In genomic region chr2:73095910-73096309, GRCh38 we compare ENCODE assay signal across 35 cellular contexts.
"Had no signal": no experiment of that assay in that cellular context is flagged by ENCODE, and none has a peak within 500 bp of the region (broad histone marks: within the 10 kb centered on the region; RNA-seq: fewer than 3 reads in every experiment).

No MANE protein-coding gene starts in this region.

- H3K4me3 Mint-ChIP-seq: activated B cell treated with CpG ODN at 0.5 μM for 24 hours; activated CD4-positive, alpha-beta memory T cell treated with anti-CD3 and anti-CD28 coated beads for 36 hours; activated CD8-positive, alpha-beta memory T cell treated with anti-CD3 and anti-CD28 coated beads, Interleukin-2, amount 10 ng/mL, durations not matched to agents 7 days and 5 days; activated CD8-positive, alpha-beta T cell treated with anti-CD3 and anti-CD28 coated beads, Interleukin-2, amount 10 ng/mL, durations not matched to agents 7 days and 5 days; activated naive CD4-positive, alpha-beta T cell treated with anti-CD3 and anti-CD28 coated beads, Interleukin-2, amount 10 ng/mL, durations not matched to agents 7 days and 5 days; activated naive CD8-positive, alpha-beta T cell treated with anti-CD3 and anti-CD28 coated beads, Interleukin-2, amount 10 ng/mL, durations not matched to agents 7 days and 5 days; activated T-helper 1 cell treated with anti-CD3 and anti-CD28 coated beads, Interleukin-12 subunit alpha, Interleukin-12 subunit beta, Interleukin-2, Interleukin-4 antibody, amounts not matched to agents 30 ng/mL and 10 ng/mL and 1 ng/mL, durations not matched to agents 14 hours and 24 hours and 36 hours; brain; T-helper 2 cell treated with Interferon-gamma antibody and Interleukin-4, amounts not matched to agents 5 μg/mL and 100 μg/mL, for 36 hours had no signal

- DNase-seq: activated B cell treated with CpG ODN at 0.5 μM for 24 hours; activated CD4-positive, alpha-beta memory T cell treated with anti-CD3 and anti-CD28 coated beads for 36 hours; activated CD4-positive, alpha-beta T cell treated with anti-CD3 and anti-CD28 coated beads for 48 hours; activated CD4-positive, alpha-beta T cell treated with anti-CD3 and anti-CD28 coated beads, Interleukin-2, amount 50 U/mL, for 1 hour; activated CD8-positive, alpha-beta memory T cell treated with anti-CD3 and anti-CD28 coated beads, Interleukin-2, amount 10 ng/mL, durations not matched to agents 7 days and 5 days; activated CD8-positive, alpha-beta memory T cell treated with anti-CD3 and anti-CD28 coated beads, Interleukin-2, amount 50 U/mL, for 4 hours; activated CD8-positive, alpha-beta T cell treated with anti-CD3 and anti-CD28 coated beads, Interleukin-2, amount 10 ng/mL, durations not matched to agents 7 days and 5 days; activated gamma-delta T cell; activated naive CD4-positive, alpha-beta T cell; activated naive CD4-positive, alpha-beta T cell treated with anti-CD3 and anti-CD28 coated beads, Interleukin-2, amount 10 ng/mL, durations not matched to agents 7 days and 5 days; activated naive CD8-positive, alpha-beta T cell treated with anti-CD3 and anti-CD28 coated beads, Interleukin-2, amount 10 ng/mL, durations not matched to agents 7 days and 5 days; activated T-cell treated with anti-CD3 and anti-CD28 coated beads, Interleukin-2, amount 50 U/mL, for 1 hour; activated T-cell treated with anti-CD3 and anti-CD28 coated beads, Interleukin-2, amount 50 U/mL, for 48 hours; central memory CD4-positive, alpha-beta T cell; cerebellar nuclear complex; colonic mucosa; effector CD8-positive, alpha-beta T cell; esophagus squamous epithelium; foreskin melanocyte; T-helper 1 cell; T-helper 17 cell; T1000; WERI-Rb-1 had no signal

- H3K4me1 Mint-ChIP-seq: activated B cell treated with CpG ODN at 0.5 μM for 24 hours; activated CD8-positive, alpha-beta memory T cell treated with anti-CD3 and anti-CD28 coated beads, Interleukin-2, amount 10 ng/mL, durations not matched to agents 7 days and 5 days; activated naive CD4-positive, alpha-beta T cell treated with anti-CD3 and anti-CD28 coated beads, Interleukin-2, amount 10 ng/mL, durations not matched to agents 7 days and 5 days; activated naive CD8-positive, alpha-beta T cell treated with anti-CD3 and anti-CD28 coated beads, Interleukin-2, amount 10 ng/mL, durations not matched to agents 7 days and 5 days had no signal

- H3K27ac ChIP-seq: ascending aorta, breast epithelium, cardiac muscle cell, colonic mucosa, epithelial cell of prostate, esophagus squamous epithelium, gastroesophageal sphincter, WERI-Rb-1 had no signal

- H3K36me3 ChIP-seq: ascending aorta, breast epithelium, cardiac muscle cell, colonic mucosa, esophagus squamous epithelium, gastroesophageal sphincter, WERI-Rb-1 had no signal

- H3K27ac Mint-ChIP-seq: activated B cell treated with CpG ODN at 0.5 μM for 24 hours; activated CD4-positive, alpha-beta memory T cell treated with anti-CD3 and anti-CD28 coated beads for 36 hours; activated CD8-positive, alpha-beta memory T cell treated with anti-CD3 and anti-CD28 coated beads, Interleukin-2, amount 10 ng/mL, durations not matched to agents 7 days and 5 days; activated CD8-positive, alpha-beta T cell treated with anti-CD3 and anti-CD28 coated beads, Interleukin-2, amount 10 ng/mL, durations not matched to agents 7 days and 5 days; activated naive CD4-positive, alpha-beta T cell treated with anti-CD3 and anti-CD28 coated beads, Interleukin-2, amount 10 ng/mL, durations not matched to agents 7 days and 5 days; activated naive CD4-positive, alpha-beta T cell treated with anti-CD3 and anti-CD28 coated beads, Interleukin-2, amount 50 U/mL, for 72 hours; activated naive CD8-positive, alpha-beta T cell treated with anti-CD3 and anti-CD28 coated beads, Interleukin-2, amount 10 ng/mL, durations not matched to agents 7 days and 5 days; activated T-helper 1 cell treated with anti-CD3 and anti-CD28 coated beads, Interleukin-12 subunit alpha, Interleukin-12 subunit beta, Interleukin-2, Interleukin-4 antibody, amounts not matched to agents 30 ng/mL and 10 ng/mL and 1 ng/mL, durations not matched to agents 14 hours and 24 hours and 36 hours; brain; T-helper 17 cell; T-helper 2 cell treated with Interferon-gamma antibody and Interleukin-4, amounts not matched to agents 5 μg/mL and 100 μg/mL, for 36 hours had no signal

- H3K36me3 Mint-ChIP-seq: activated CD4-positive, alpha-beta memory T cell treated with anti-CD3 and anti-CD28 coated beads for 36 hours; activated CD8-positive, alpha-beta memory T cell treated with anti-CD3 and anti-CD28 coated beads, Interleukin-2, amount 10 ng/mL, durations not matched to agents 7 days and 5 days; activated naive CD4-positive, alpha-beta T cell treated with anti-CD3 and anti-CD28 coated beads, Interleukin-2, amount 10 ng/mL, durations not matched to agents 7 days and 5 days; activated naive CD4-positive, alpha-beta T cell treated with anti-CD3 and anti-CD28 coated beads, Interleukin-2, amount 50 U/mL, for 72 hours; activated naive CD8-positive, alpha-beta T cell treated with anti-CD3 and anti-CD28 coated beads, Interleukin-2, amount 10 ng/mL, durations not matched to agents 7 days and 5 days; brain had no signal

- ATAC-seq: activated CD4-positive, CD25-positive, alpha-beta regulatory T cell treated with anti-CD3 and anti-CD28 coated beads, Interleukin-2, amount 50 U/mL, for 24 hours; activated CD8-positive, alpha-beta memory T cell treated with anti-CD3 and anti-CD28 coated beads, Interleukin-2, amount 10 ng/mL, durations not matched to agents 7 days and 5 days; activated CD8-positive, alpha-beta T cell treated with anti-CD3 and anti-CD28 coated beads, Interleukin-2, amount 10 ng/mL, durations not matched to agents 7 days and 5 days; activated naive CD4-positive, alpha-beta T cell treated with anti-CD3 and anti-CD28 coated beads, Interleukin-2, amount 50 U/mL, for 72 hours; gastroesophageal sphincter; T-helper 17 cell had no signal

- H3K4me3 ChIP-seq: ascending aorta, breast epithelium, cardiac muscle cell, colonic mucosa, esophagus squamous epithelium, gastroesophageal sphincter had no signal

- H3K9me3 Mint-ChIP-seq: activated B cell treated with CpG ODN at 0.5 μM for 24 hours; activated CD4-positive, alpha-beta memory T cell treated with anti-CD3 and anti-CD28 coated beads for 36 hours; activated naive CD4-positive, alpha-beta T cell treated with anti-CD3 and anti-CD28 coated beads, Interleukin-2, amount 10 ng/mL, durations not matched to agents 7 days and 5 days; activated naive CD4-positive, alpha-beta T cell treated with anti-CD3 and anti-CD28 coated beads, Interleukin-2, amount 50 U/mL, for 72 hours; activated naive CD8-positive, alpha-beta T cell treated with anti-CD3 and anti-CD28 coated beads, Interleukin-2, amount 10 ng/mL, durations not matched to agents 7 days and 5 days; activated T-helper 1 cell treated with anti-CD3 and anti-CD28 coated beads, Interleukin-12 subunit alpha, Interleukin-12 subunit beta, Interleukin-2, Interleukin-4 antibody, amounts not matched to agents 30 ng/mL and 10 ng/mL and 1 ng/mL, durations not matched to agents 14 hours and 24 hours and 36 hours; brain; T-helper 2 cell treated with Interferon-gamma antibody and Interleukin-4, amounts not matched to agents 5 μg/mL and 100 μg/mL, for 36 hours had no signal

- FAIRE-seq: endometrium, endothelial cell of umbilical vein had no signal

- H3K9me3 ChIP-seq: ascending aorta, breast epithelium, colonic mucosa, esophagus squamous epithelium, gastroesophageal sphincter had no signal

- H3K4me1 ChIP-seq: breast epithelium, colonic mucosa had no signal

- H3K27me3 ChIP-seq: ascending aorta, breast epithelium, colonic mucosa, esophagus squamous epithelium, gastroesophageal sphincter had no signal

- H3K27me3 Mint-ChIP-seq: activated B cell treated with CpG ODN at 0.5 μM for 24 hours; activated CD4-positive, alpha-beta memory T cell treated with anti-CD3 and anti-CD28 coated beads for 36 hours; activated CD8-positive, alpha-beta memory T cell treated with anti-CD3 and anti-CD28 coated beads, Interleukin-2, amount 10 ng/mL, durations not matched to agents 7 days and 5 days; activated naive CD4-positive, alpha-beta T cell treated with anti-CD3 and anti-CD28 coated beads, Interleukin-2, amount 10 ng/mL, durations not matched to agents 7 days and 5 days; activated naive CD8-positive, alpha-beta T cell treated with anti-CD3 and anti-CD28 coated beads, Interleukin-2, amount 10 ng/mL, durations not matched to agents 7 days and 5 days; brain; T-helper 17 cell had no signal
